In genomic region chr20:14415492-14415891, GRCh38 we compare ENCODE assay signal across 20 cellular contexts.
DNase-seq lines count a peak whose midpoint lies in the region; ATAC-seq, FAIRE-seq and TF ChIP-seq lines count a peak whose summit lies in the region.
"Had no signal": no experiment of that assay in that cellular context is flagged by ENCODE, and none has a peak within 500 bp of the region (broad histone marks: within the 10 kb centered on the region; RNA-seq: fewer than 3 reads in every experiment).

No MANE protein-coding gene starts in this region.

- peaks cover 0 to 15% (median 6%) of the 10 kb centered on the region in 3 donors for H3K4me1 ChIP-seq in pancreas
- H3K4me1 ChIP-seq: HAP-1 had no signal

- no peak overlapping the region for H3K4me3 ChIP-seq in pancreas
- H3K4me3 ChIP-seq: HAP-1, tibial artery had no signal

- DNase-seq in NCI-H1105 (lab: John Stamatoyannopoulos, UW) (peak; percentile 63), NCI-H2196 (lab: John Stamatoyannopoulos, UW; ENCODE audit: unreplicated experiment) (peak; percentile 38), dermis blood vessel endothelial cell (peak; percentile 15), pancreas (no peak), ecto neural progenitor cell (ENCODE audit: low spot score) (no peak), KBM-7 (no peak)
- DNase-seq in stimulated activated naive CD4-positive, alpha-beta T cell (lab: John Stamatoyannopoulos, UW) = no peak
- DNase-seq: activated effector memory CD4-positive, alpha-beta T cell treated with Interleukin-2 at 50 U/mL for 16 hours; BE2C; caudate nucleus; effector CD8-positive, alpha-beta T cell; NK-92 treated with Interleukin-12 subunit alpha and Interleukin-12 subunit beta, amount 100 ng/mL, for 24 hours; T-helper 2 cell; tibial artery had no signal

- no peak overlapping the region for H3K27ac ChIP-seq in pancreas
- H3K27ac ChIP-seq: parathyroid adenoma, tibial artery had no signal

- intact Hi-C loops in pancreas (cut with DNase I) = no loop called here

- H3K9me3 ChIP-seq in pancreas = no peaks in the 10 kb centered on the region
- H3K9me3 ChIP-seq: BE2C, HAP-1, tibial artery had no signal

- 11 to 18% methylated on average over 3 of the region's 3 CpGs for WGBS in pancreas, 2 donors

- FAIRE-seq in pancreas (lab: Jason Lieb, UNC) = no peak
- FAIRE-seq: GM18507, keratinocyte had no signal

- H3K27me3 ChIP-seq in pancreas = no peaks in the 10 kb centered on the region
- H3K27me3 ChIP-seq: BE2C, tibial artery had no signal

- no peaks in the 10 kb centered on the region for H3K36me3 ChIP-seq in pancreas
- H3K36me3 ChIP-seq: BE2C, HAP-1, tibial artery had no signal

- ATAC-seq in pancreas = peak in 3 of 4 donors; percentile 49 to 76 (median 62)
- ATAC-seq: activated CD4-positive, CD25-positive, alpha-beta regulatory T cell treated with anti-CD3 and anti-CD28 coated beads, Interleukin-2, amount 50 U/mL, for 24 hours; Right ventricle myocardium inferior had no signal

- in situ Hi-C loops in KBM-7 (cut with MboI; ENCODE audit: low pct_unique_long_range_greater_than_20kb, low sequenced_read_pairs) = no loop called here

- no peak for TF ChIP-seq CTCF in pancreas (IDR thresholded peaks at IDR 0.05)

Comparison
In these comparisons a context has a peak if more than half of its experiments do, and no peak if none do; other contexts are left out.
1. DNase-seq: peak in NCI-H1105 (single experiment), NCI-H2196 (single experiment) and dermis blood vessel endothelial cell (single experiment); none in pancreas (0 of 6), ecto neural progenitor cell (single experiment), KBM-7 (single experiment) and stimulated activated naive CD4-positive, alpha-beta T cell (0 of 6).